ENCODE assay signal across 1 cellular context in the genomic region with DNA sequence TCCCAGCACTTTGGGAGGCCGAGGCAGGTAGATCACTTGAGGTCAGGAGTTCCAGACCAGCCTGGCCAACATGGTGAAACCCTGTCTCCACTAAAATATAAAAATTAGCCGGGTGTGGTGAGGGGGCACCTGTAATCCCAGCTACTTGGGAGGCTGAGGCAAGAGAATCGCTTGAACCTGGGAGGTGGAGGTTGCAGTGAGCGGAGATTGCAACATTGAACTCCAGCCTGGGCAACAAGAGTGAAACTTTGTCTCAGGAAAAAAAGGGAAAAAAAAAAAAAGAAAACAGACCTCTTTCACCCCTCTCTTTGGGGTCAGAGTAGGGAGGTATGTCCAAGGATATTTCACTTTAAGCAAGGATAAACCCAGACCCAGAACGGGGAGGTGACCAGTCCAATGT. TPM values are rescaled to one million over a fixed set of nuclear protein-coding genes. Genes with fewer than 3 reads are reported as not detected.
"Had no signal": no experiment of that assay in that cellular context is flagged by ENCODE, and none has a peak within 500 bp of the region (broad histone marks: within the 10 kb centered on the region; RNA-seq: fewer than 3 reads in every experiment).

No MANE protein-coding gene starts in this region.

RNA-seq across cellular contexts. Expression of gene DES, which starts 10.8 kb away (rescaled TPM):
- total RNA-seq: SK-MEL-5 had no signal
